ENCODE assay signal across 8 cellular contexts in genomic region chr1:58515794-58516401, GRCh38. TPM values are rescaled to one million over a fixed set of nuclear protein-coding genes. Genes with fewer than 3 reads are reported as not detected.
DNase-seq lines count a peak whose midpoint lies in the region; ATAC-seq, FAIRE-seq and TF ChIP-seq lines count a peak whose summit lies in the region.

No MANE protein-coding gene starts in this region.

- no peak overlapping the region for H3K4me2 ChIP-seq in PC-3 (ENCODE audit: low read length)

- H3K4me1 ChIP-seq in PC-3 (ENCODE audit: insufficient read depth, low read length) (no peaks in the 10 kb centered on the region), body of pancreas (no peaks in the 10 kb centered on the region), small intestine (ENCODE audit: control insufficient read depth in 2 of 2, insufficient read depth in 1 of 2, low read depth in 1 of 2, low read length in 1 of 2) (no peaks in the 10 kb centered on the region)

- 36 to 39% methylated on average over 2 of the region's 2 CpGs for WGBS in body of pancreas, 2 donors
- WGBS in small intestine, 3 donors, result 23 to 44% (median 33%) methylated on average over 2 of the region's 2 CpGs

- H4K20me1 ChIP-seq in PC-3 (ENCODE audit: low read length), result no peaks in the 10 kb centered on the region

- no peaks in the 10 kb centered on the region for H3F3A ChIP-seq in PC-3 (ENCODE audit: low read length, unreplicated experiment)

- TF ChIP-seq POLR2A in body of pancreas (IDR thresholded peaks at IDR 0.05), result no peak

- no peaks in the 10 kb centered on the region for H3K9me2 ChIP-seq in PC-3 (replicated peaks; ENCODE audit: low read length)

- H3K9me3 ChIP-seq in PC-3 (ENCODE audit: low read length) (peaks cover 3% of the 10 kb centered on the region; the same call in 1 of the 2 replicates), body of pancreas (no peaks in the 10 kb centered on the region), small intestine (ENCODE audit: control insufficient read depth, low read depth) (no peaks in the 10 kb centered on the region)

- ATAC-seq in Right ventricle myocardium inferior (peak; percentile 57), PC-3 (peak; percentile 63; the same call in 1 of the 2 replicates), body of pancreas (peak; percentile 76), GM19463 (IDR thresholded peaks at IDR 0.05; ENCODE audit: unreplicated experiment) (no peak)

- no peak overlapping the region for H3K9ac ChIP-seq in PC-3 (ENCODE audit: low read length)

- H3K27ac ChIP-seq in PC-3 (ENCODE audit: low read length), result no peak overlapping the region
- no peak overlapping the region for H3K27ac ChIP-seq in body of pancreas
- H3K27ac ChIP-seq in small intestine (ENCODE audit: low read depth in 1 of 2, low read length in 1 of 2), result no peak overlapping the region

- H3K79me2 ChIP-seq in PC-3 (ENCODE audit: low read length), result no peaks in the 10 kb centered on the region

- intact Hi-C loops in Right ventricle myocardium inferior (cut with DNase I), result loop anchor here (1.0 to 10.0 kb wide), 3 partner anchors 30 to 1431 kb away; partner anchors contain the start of gene OMA1
- intact Hi-C loops in cardiac septum (cut with DNase I), result loop anchor here (2.0 kb wide), 2 partner anchors 31 to 137 kb away; partner anchors contain the start of gene OMA1
- intact Hi-C loops in PC-3 (cut with micrococcal nuclease), result loop anchor here (1.0 to 2.0 kb wide), 4 partner anchors 30 to 1243 kb away; partner anchors contain the start of gene OMA1
- intact Hi-C loops in body of pancreas (cut with DNase I), result no loop called here

- H3K36me3 ChIP-seq in PC-3 (ENCODE audit: low read depth, low read length) (0 out of 2 replicates have a peak, but pooled peaks cover 6% of the 10 kb centered on the region), body of pancreas (replicated peaks in 1 of 2; ENCODE audit: insufficient read depth in 1 of 2, low read depth in 2 of 2) (no peaks in the 10 kb centered on the region), small intestine (ENCODE audit: control insufficient read depth in 2 of 2, insufficient read depth in 2 of 2, low read length in 2 of 2) (no peaks in the 10 kb centered on the region)

- 0 out of 2 replicates have a peak overlapping the region, but pooled peaks have one; percentile 28 for H2AFZ ChIP-seq in PC-3 (ENCODE audit: low read length)

- H3K4me3 ChIP-seq in PC-3 (ENCODE audit: low read length) (no peak overlapping the region), body of pancreas (no peak overlapping the region), small intestine (ENCODE audit: low read depth in 1 of 2, low read length in 2 of 2) (no peak overlapping the region)

- FAIRE-seq in small intestine (lab: Jason Lieb, UNC), result peak; percentile 30

- TF ChIP-seq CTCF in PC-3 (conservative IDR thresholded peaks at IDR 0.05; ENCODE audit: low read depth, low read length) (peak; percentile 82), body of pancreas (IDR thresholded peaks at IDR 0.05) (peak; percentile 49 to 85 (median 74))

- DNase-seq in Right ventricle myocardium inferior (ENCODE audit: missing footprints), result no peak
- no peak for DNase-seq in cardiac septum (ENCODE audit: low spot score)
- DNase-seq in LHCN-M2 (ENCODE audit: low read depth), result peak; percentile 73
- peak; percentile 81 for DNase-seq in PC-3
- peak; percentile 29 to 72 (median 54) for DNase-seq in body of pancreas
- peak; percentile 49 for DNase-seq in iPS DF 4.7 (ENCODE audit: extremely low read depth, low spot score)
- peak; percentile 61 for DNase-seq in small intestine

- CTCF ChIA-PET in PC-3 (lab: Charles Lee), result interaction anchor here (0.5 to 3.4 kb wide), 2 partner anchors 137 to 205 kb away, joined by 4 to 15 read pairs; no protein-coding TSS in a partner anchor

- H3K27me3 ChIP-seq in PC-3 (ENCODE audit: low read length) (no peaks in the 10 kb centered on the region), body of pancreas (no peaks in the 10 kb centered on the region), small intestine (ENCODE audit: control insufficient read depth in 2 of 2, insufficient read depth in 2 of 2, low read length in 2 of 2) (no peaks in the 10 kb centered on the region)

- POLR2A ChIA-PET in PC-3 (lab: Charles Lee; ENCODE audit: unreplicated experiment), result interaction anchor here (0.6 kb wide), 1 partner anchor 12 kb away, joined by 3 read pairs; no protein-coding TSS in a partner anchor

- no TSS peak for BruUV-seq in PC-3 (replicated peaks; lab: Mats Ljungman, UMichigan)

RNA-seq across cellular contexts. Expression of gene OMA1, which starts 30.6 kb away (rescaled TPM):
- total RNA-seq in Right ventricle myocardium inferior (27.8 TPM), cardiac septum (32.6 TPM), LHCN-M2 (2014; rRNA removed) (11.7 and 20.6 TPM in 2 replicates), PC-3 (2014; rRNA removed) (9.2 and 16.1 TPM in 2 replicates), body of pancreas (10 to 100 TPM; 16.5 to 18.7 TPM)
- polyA plus RNA-seq in LHCN-M2 (2012), result 6.4 TPM
- 10 to 100 TPM in 1 of 3 donors, 1 to 10 TPM in 2; 7.3 to 15.9 (median 8.7) TPM for polyA plus RNA-seq in small intestine

Comparison
In these comparisons a context has a peak if more than half of its experiments do, and no peak if none do; other contexts are left out.
1. DNase-seq: peak in LHCN-M2 (single experiment), PC-3 (single experiment), body of pancreas (4 of 4), iPS DF 4.7 (single experiment) and small intestine (single experiment); none in Right ventricle myocardium inferior (single experiment) and cardiac septum (single experiment).